Comparison of ENCODE assay signal across 1 cellular context in genomic region chr1:193421487-193421886, GRCh38.
TF ChIP-seq lines count a peak whose summit lies in the region.

No MANE protein-coding gene starts in this region.

TF ChIP-seq in GM12878, 131 proteins besides CTCF, POLR2A, EP300 and RAD21 (continued from another document):
- TF ChIP-seq BCL3 (IDR thresholded peaks at IDR 0.05; ENCODE audit: borderline replicate concordance, insufficient read depth, low read depth, low read length, poor library complexity, severe bottlenecking): no peak
- no peak for TF ChIP-seq ZBTB11 (CRISPR knock-in tag; IDR thresholded peaks at IDR 0.05)
- TF ChIP-seq IRF5 (IDR thresholded peaks at IDR 0.05; ENCODE audit: borderline replicate concordance): no peak
- no peak for TF ChIP-seq MTA3 (IDR thresholded peaks at IDR 0.05; ENCODE audit: borderline replicate concordance, low read length)
- no peak for TF ChIP-seq ZBED1 (IDR thresholded peaks at IDR 0.05; ENCODE audit: borderline replicate concordance)
- no peak for TF ChIP-seq ZNF24 (IDR thresholded peaks at IDR 0.05)
- no peak for TF ChIP-seq REST (IDR thresholded peaks at IDR 0.05; ENCODE audit: low read depth, low read length)
- no peak for TF ChIP-seq ZNF274 (IDR thresholded peaks at IDR 0.05; ENCODE audit: insufficient read depth, insufficient read length)
- no peak for TF ChIP-seq E2F8 (IDR thresholded peaks at IDR 0.05; ENCODE audit: low read depth, partially characterized antibody)
- TF ChIP-seq E2F4 (IDR thresholded peaks at IDR 0.05; ENCODE audit: low read depth, low read length): no peak
- TF ChIP-seq SKIL (IDR thresholded peaks at IDR 0.05; ENCODE audit: low read depth, poor library complexity, severe bottlenecking): no peak
TF ChIP-seq in GM12878: peak in this region for 0.
